8 cellular contexts compared by ENCODE assay signal in the genomic region with DNA sequence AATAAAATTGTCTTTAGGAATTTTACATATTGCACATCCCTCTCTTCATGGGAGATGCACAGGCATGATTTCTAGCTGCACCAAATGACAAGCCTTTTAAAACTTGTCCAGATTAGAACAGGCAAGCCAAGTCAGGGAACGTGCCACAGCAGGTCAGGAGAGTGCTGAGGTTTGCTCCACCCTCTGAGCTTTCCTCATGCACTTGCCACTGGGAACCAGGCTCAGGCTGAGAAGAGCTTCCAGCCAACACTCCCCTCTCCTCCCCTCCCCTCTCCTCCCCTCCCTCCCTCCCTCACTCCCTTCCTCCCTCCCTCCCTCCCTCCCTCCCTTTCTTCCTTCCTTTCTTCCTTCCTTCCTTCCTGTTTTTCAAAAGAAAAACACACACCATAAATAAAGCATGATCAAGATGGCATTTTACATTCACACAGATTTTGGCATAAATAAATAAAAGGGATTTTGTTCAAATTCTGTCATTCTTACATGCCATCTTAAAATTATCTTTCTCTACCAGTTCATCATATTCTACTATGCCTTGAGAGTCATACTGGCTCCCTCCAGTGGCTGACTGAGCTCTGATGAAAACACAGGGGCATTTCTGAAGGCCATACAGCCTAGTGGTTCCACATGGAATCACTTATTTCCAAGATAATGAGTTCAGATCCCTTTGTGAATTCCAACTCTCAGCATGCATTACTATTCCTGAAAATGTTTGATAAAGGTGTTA.
A peak's percentile ranks its signal among the peaks of the same experiment; 100 is the strongest.
DNase-seq lines count a peak whose midpoint lies in the region; ATAC-seq and TF ChIP-seq lines count a peak whose summit lies in the region.

No MANE protein-coding gene starts in this region.

- no peak overlapping the region for H3K4me3 Mint-ChIP-seq in MCF 10A (ENCODE audit: unreplicated experiment)
- no peak overlapping the region for H3K4me3 Mint-ChIP-seq in effector memory CD8-positive, alpha-beta T cell

- H3K36me3 Mint-ChIP-seq in MCF 10A (ENCODE audit: insufficient read depth, unreplicated experiment): no peaks in the 10 kb centered on the region
- no peaks in the 10 kb centered on the region for H3K36me3 Mint-ChIP-seq in effector memory CD8-positive, alpha-beta T cell (ENCODE audit: insufficient read depth)

- H3K27ac ChIP-seq in 22Rv1: no peak overlapping the region

- BruUV-seq in MCF 10A (replicated peaks; lab: Mats Ljungman, UMichigan): no TSS peak

- ATAC-seq in HG02798 (IDR thresholded peaks at IDR 0.05; ENCODE audit: poor library complexity, unreplicated experiment): peak; percentile 78
- ATAC-seq in effector memory CD8-positive, alpha-beta T cell (replicated peaks): no peak

- DNase-seq in GM03348 (ENCODE audit: low spot score) (peak; percentile 71), NCI-H526 (lab: John Stamatoyannopoulos, UW) (peak; percentile 37 to 75), MCF 10A (ENCODE audit: unreplicated experiment) (peak; percentile 70), kidney glomerular epithelial cell (lab: John Stamatoyannopoulos, UW) (peak; percentile 66), ureter (ENCODE audit: low spot score) (peak; percentile 65)
- no peak for DNase-seq in effector memory CD8-positive, alpha-beta T cell

- intact Hi-C loops in MCF 10A (cut with micrococcal nuclease): loop anchor here (1.0 to 10.0 kb wide), 4 partner anchors 106 to 930 kb away; no protein-coding TSS in a partner anchor

- no peak overlapping the region for H3K27ac Mint-ChIP-seq in MCF 10A (ENCODE audit: low read depth, unreplicated experiment)
- no peak overlapping the region for H3K27ac Mint-ChIP-seq in effector memory CD8-positive, alpha-beta T cell

- H3K4me1 Mint-ChIP-seq in MCF 10A (ENCODE audit: insufficient read depth, unreplicated experiment): peaks cover 9% of the 10 kb centered on the region
- no peaks in the 10 kb centered on the region for H3K4me1 Mint-ChIP-seq in effector memory CD8-positive, alpha-beta T cell (ENCODE audit: low read depth in 2 of 2)

- H3K27me3 Mint-ChIP-seq in MCF 10A (ENCODE audit: insufficient read depth, unreplicated experiment): no peaks in the 10 kb centered on the region
- H3K27me3 Mint-ChIP-seq in effector memory CD8-positive, alpha-beta T cell: no peaks in the 10 kb centered on the region

- TF ChIP-seq CTCF in 22Rv1 (IDR thresholded peaks at IDR 0.05) (peak; percentile 72), MCF 10A (IDR thresholded peaks at IDR 0.05; ENCODE audit: unreplicated experiment) (peak; percentile 81)

- no peaks in the 10 kb centered on the region for H3K9me3 Mint-ChIP-seq in MCF 10A (ENCODE audit: unreplicated experiment)
- H3K9me3 Mint-ChIP-seq in effector memory CD8-positive, alpha-beta T cell: no peaks in the 10 kb centered on the region

- CTCF ChIA-PET in MCF 10A (lab: Yijun Ruan, JAX): interaction anchor here (0.6 to 3.3 kb wide), 16 partner anchors 10 to 1520 kb away, joined by 3 to 11 read pairs (median 4); no protein-coding TSS in a partner anchor

- POLR2A ChIA-PET in MCF 10A (lab: Yijun Ruan, JAX): interaction anchor here (0.6 to 1.9 kb wide), 8 partner anchors 72 to 751 kb away, joined by 3 to 22 read pairs (median 3); partner anchors contain the start of gene LMO4

Comparison
In these comparisons a context has a peak if more than half of its experiments do, and no peak if none do; other contexts are left out.
1. DNase-seq: peak in GM03348 (single experiment), NCI-H526 (2 of 2), MCF 10A (single experiment), kidney glomerular epithelial cell (single experiment) and ureter (single experiment); none in effector memory CD8-positive, alpha-beta T cell (0 of 3).